In genomic region chr11:612961-613300, GRCh38 we compare ENCODE assay signal across 1 cellular context.
TF ChIP-seq lines count a peak whose summit lies in the region.

No MANE protein-coding gene starts in this region.

TF ChIP-seq in liver, 16 proteins besides CTCF, POLR2A, EP300 and RAD21 (continued from another document):
- no peak for TF ChIP-seq HNF4A (conservative IDR thresholded peaks at IDR 0.05)
